ENCODE assay signal across 1 cellular context in the genomic region with DNA sequence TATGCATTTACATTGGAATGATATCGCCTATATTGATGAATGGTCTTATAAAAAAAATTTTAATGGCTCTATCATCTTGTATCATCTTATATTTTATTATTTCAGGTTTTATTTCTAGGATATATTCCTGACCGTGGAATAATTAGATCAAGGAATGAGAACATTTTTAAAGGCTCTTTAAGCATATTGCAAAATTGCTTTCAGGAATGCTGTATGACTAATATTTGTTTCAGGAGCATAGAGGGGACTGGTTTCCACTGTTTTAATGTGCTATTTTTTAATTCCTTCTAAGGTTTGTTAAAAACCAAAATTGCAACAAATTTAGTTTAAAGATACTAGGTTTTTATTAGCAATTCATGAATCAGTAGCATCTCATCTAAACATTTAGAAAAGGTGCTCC.
TF ChIP-seq lines count a peak whose summit lies in the region.

No MANE protein-coding gene starts in this region.

TF ChIP-seq in HepG2, 621 proteins besides CTCF, POLR2A, EP300 and RAD21 (continued from another document):
- TF ChIP-seq, protein P1, sequence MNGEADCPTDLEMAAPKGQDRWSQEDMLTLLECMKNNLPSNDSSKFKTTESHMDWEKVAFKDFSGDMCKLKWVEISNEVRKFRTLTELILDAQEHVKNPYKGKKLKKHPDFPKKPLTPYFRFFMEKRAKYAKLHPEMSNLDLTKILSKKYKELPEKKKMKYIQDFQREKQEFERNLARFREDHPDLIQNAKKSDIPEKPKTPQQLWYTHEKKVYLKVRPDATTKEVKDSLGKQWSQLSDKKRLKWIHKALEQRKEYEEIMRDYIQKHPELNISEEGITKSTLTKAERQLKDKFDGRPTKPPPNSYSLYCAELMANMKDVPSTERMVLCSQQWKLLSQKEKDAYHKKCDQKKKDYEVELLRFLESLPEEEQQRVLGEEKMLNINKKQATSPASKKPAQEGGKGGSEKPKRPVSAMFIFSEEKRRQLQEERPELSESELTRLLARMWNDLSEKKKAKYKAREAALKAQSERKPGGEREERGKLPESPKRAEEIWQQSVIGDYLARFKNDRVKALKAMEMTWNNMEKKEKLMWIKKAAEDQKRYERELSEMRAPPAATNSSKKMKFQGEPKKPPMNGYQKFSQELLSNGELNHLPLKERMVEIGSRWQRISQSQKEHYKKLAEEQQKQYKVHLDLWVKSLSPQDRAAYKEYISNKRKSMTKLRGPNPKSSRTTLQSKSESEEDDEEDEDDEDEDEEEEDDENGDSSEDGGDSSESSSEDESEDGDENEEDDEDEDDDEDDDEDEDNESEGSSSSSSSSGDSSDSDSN (CRISPR knock-in tag; IDR thresholded peaks at IDR 0.05): no peak
- TF ChIP-seq NCOA5 (CRISPR knock-in tag; IDR thresholded peaks at IDR 0.05): no peak
